Comparison of ENCODE assay signal across 1 cellular context in the genomic region with DNA sequence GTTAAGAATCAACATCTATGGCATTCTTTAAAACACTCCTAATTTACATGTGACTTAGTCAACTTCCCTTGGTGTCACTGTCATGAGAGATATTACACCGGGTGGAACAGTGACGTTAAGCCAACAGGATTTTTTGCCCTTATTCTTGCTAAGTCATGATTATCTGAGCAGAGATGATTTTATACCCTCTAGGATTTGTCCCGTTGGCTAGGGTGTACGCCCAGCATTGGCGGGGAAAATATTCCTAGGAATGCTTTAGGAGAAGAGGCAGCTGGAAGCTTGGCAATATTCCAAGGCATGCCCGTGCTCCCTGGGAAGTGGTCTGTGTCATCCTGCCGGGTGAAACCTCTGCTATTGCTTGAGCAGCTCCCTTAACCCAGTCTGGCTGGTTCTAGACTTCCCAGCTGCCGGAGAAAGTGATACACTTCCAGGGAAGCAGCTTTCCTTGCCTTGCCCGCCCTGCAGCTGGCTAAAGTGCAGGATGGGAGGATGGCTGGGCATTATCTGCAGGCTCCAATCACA.
TF ChIP-seq lines count a peak whose summit lies in the region.

No MANE protein-coding gene starts in this region.

TF ChIP-seq in IMR-90, 13 proteins besides CTCF, POLR2A, EP300 and RAD21:
- no peak for TF ChIP-seq BHLHE40 (IDR thresholded peaks at IDR 0.05; ENCODE audit: low read depth, low read length)
- no peak for TF ChIP-seq MXI1 (IDR thresholded peaks at IDR 0.05; ENCODE audit: borderline replicate concordance, low read depth, low read length)
- no peak for TF ChIP-seq CHD1 (IDR thresholded peaks at IDR 0.05; ENCODE audit: low read depth, low read length)
- no peak for TF ChIP-seq RFX5 (IDR thresholded peaks at IDR 0.05; ENCODE audit: low read depth, low read length)
- no peak for TF ChIP-seq NFE2L2 (IDR thresholded peaks at IDR 0.05; ENCODE audit: low read depth, low read length)
- TF ChIP-seq, protein P1, sequence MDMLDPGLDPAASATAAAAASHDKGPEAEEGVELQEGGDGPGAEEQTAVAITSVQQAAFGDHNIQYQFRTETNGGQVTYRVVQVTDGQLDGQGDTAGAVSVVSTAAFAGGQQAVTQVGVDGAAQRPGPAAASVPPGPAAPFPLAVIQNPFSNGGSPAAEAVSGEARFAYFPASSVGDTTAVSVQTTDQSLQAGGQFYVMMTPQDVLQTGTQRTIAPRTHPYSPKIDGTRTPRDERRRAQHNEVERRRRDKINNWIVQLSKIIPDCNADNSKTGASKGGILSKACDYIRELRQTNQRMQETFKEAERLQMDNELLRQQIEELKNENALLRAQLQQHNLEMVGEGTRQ (IDR thresholded peaks at IDR 0.05; ENCODE audit: low read depth, low read length), result no peak
- TF ChIP-seq SMC3 (IDR thresholded peaks at IDR 0.05; ENCODE audit: low read depth, low read length), result no peak
- TF ChIP-seq, protein P2, sequence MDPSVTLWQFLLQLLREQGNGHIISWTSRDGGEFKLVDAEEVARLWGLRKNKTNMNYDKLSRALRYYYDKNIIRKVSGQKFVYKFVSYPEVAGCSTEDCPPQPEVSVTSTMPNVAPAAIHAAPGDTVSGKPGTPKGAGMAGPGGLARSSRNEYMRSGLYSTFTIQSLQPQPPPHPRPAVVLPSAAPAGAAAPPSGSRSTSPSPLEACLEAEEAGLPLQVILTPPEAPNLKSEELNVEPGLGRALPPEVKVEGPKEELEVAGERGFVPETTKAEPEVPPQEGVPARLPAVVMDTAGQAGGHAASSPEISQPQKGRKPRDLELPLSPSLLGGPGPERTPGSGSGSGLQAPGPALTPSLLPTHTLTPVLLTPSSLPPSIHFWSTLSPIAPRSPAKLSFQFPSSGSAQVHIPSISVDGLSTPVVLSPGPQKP (IDR thresholded peaks at IDR 0.05; ENCODE audit: borderline replicate concordance, low read depth, low read length), result no peak
- no peak for TF ChIP-seq FOS (IDR thresholded peaks at IDR 0.05; ENCODE audit: low read depth, low read length)
- no peak for TF ChIP-seq MAZ (IDR thresholded peaks at IDR 0.05; ENCODE audit: borderline replicate concordance, low read depth, low read length)
- TF ChIP-seq MAFK (IDR thresholded peaks at IDR 0.05; ENCODE audit: low read depth, low read length), result no peak
- no peak for TF ChIP-seq CEBPB (IDR thresholded peaks at IDR 0.05; ENCODE audit: low read depth, low read length)
- no peak for TF ChIP-seq RCOR1 (IDR thresholded peaks at IDR 0.05; ENCODE audit: insufficient replicate concordance, low read length)
